7 cellular contexts compared by ENCODE assay signal in the genomic region with DNA sequence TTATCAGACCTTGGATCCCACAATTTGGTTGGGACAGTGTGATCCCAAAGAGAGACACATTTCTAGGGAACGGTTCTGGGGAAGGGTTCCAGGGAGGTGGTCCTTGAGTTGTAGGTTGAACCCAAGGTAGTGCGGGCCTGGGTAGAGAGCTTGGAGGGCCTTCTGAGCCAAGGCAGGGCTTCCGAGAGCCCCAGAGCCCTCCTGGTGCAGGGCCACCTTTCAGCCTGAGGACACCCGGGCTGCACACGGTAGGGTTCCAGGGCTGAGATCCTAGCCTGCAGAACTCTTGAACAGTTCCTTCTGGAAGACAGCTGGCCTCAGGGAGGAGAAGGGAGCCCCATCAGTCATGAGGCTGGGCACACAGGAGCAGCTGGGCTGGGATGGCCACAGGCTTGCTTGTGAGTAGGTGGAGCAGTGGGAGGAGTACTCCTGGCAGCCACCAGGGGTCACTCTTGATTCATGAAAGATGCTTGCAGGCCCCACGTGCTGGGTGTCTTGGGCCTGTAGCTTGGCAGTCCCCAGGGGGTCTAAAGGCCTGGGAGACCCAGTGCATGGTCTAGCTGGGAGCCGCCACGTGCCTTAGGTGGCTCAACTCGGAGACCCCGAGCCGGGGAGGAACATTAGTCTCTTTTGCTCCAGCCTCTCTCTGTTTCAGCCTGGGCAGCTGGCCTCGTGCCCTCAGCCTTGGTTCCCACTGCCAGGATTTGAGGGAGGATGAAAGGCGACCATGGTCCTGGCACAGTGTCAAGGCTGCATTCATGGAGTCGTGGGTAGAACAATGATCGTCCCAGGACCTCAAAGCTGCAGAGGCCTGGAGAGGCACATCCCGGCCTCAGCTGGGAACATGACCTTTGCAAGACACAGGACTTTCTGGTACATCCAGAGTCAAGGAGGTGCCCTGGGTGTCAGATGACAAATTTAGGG.
DNase-seq lines count a peak whose midpoint lies in the region; ATAC-seq and TF ChIP-seq lines count a peak whose summit lies in the region.

No MANE protein-coding gene starts in this region.

- no peaks in the 10 kb centered on the region for H3K36me3 Mint-ChIP-seq in T-helper 2 cell treated with Interferon-gamma antibody and Interleukin-4, amounts not matched to agents 5 μg/mL and 100 μg/mL, for 36 hours (ENCODE audit: low read depth)

- H3K4me3 ChIP-seq in astrocyte of the spinal cord (ENCODE audit: low read depth, low read length): no peak overlapping the region

- ATAC-seq in GM18498 (IDR thresholded peaks at IDR 0.05; ENCODE audit: unreplicated experiment): peak; percentile 92
- ATAC-seq in HG02763 (IDR thresholded peaks at IDR 0.05; ENCODE audit: unreplicated experiment): peak; percentile 70

- no peaks in the 10 kb centered on the region for H3K4me1 Mint-ChIP-seq in T-helper 2 cell treated with Interferon-gamma antibody and Interleukin-4, amounts not matched to agents 5 μg/mL and 100 μg/mL, for 36 hours (ENCODE audit: low read depth)

- H3K27ac Mint-ChIP-seq in T-helper 2 cell treated with Interferon-gamma antibody and Interleukin-4, amounts not matched to agents 5 μg/mL and 100 μg/mL, for 36 hours: no peak overlapping the region

- peak; percentile 84 for TF ChIP-seq CTCF in astrocyte of the spinal cord (IDR thresholded peaks at IDR 0.05; ENCODE audit: low read depth, low read length)

- in situ Hi-C loops in astrocyte of the spinal cord (cut with HindIII; ENCODE audit: low sequenced_read_pairs): no loop called here

- no peak overlapping the region for H3K4me3 Mint-ChIP-seq in T-helper 2 cell treated with Interferon-gamma antibody and Interleukin-4, amounts not matched to agents 5 μg/mL and 100 μg/mL, for 36 hours

- H3K27me3 Mint-ChIP-seq in T-helper 2 cell treated with Interferon-gamma antibody and Interleukin-4, amounts not matched to agents 5 μg/mL and 100 μg/mL, for 36 hours (ENCODE audit: low read depth): no peaks in the 10 kb centered on the region

- peaks cover 4% of the 10 kb centered on the region for H3K9me3 Mint-ChIP-seq in T-helper 2 cell treated with Interferon-gamma antibody and Interleukin-4, amounts not matched to agents 5 μg/mL and 100 μg/mL, for 36 hours

- DNase-seq in NCI-H146 treated with DMSO at 0.1 percent for 48 hours (lab: John Stamatoyannopoulos, UW; ENCODE audit: unreplicated experiment) (peak; percentile 58), astrocyte of the spinal cord (ENCODE audit: low read depth, low spot score) (peak; percentile 54), iPS DF 19.7 (ENCODE audit: low read depth, low spot score) (peak; percentile 35), smooth muscle cell of the brain vasculature (ENCODE audit: low read depth, low spot score) (peak; percentile 29)
- DNase-seq in T-helper 2 cell treated with Interferon-gamma antibody and Interleukin-4, amounts not matched to agents 5 μg/mL and 100 μg/mL, for 36 hours (ENCODE audit: low spot score): peak; percentile 17
